In genomic region chr1:236158719-236159118, GRCh38 we compare ENCODE assay signal across 1 cellular context.
TF ChIP-seq lines count a peak whose summit lies in the region.

No MANE protein-coding gene starts in this region.

TF ChIP-seq in GM12878, 131 proteins besides CTCF, POLR2A, EP300 and RAD21 (continued from another document):
- TF ChIP-seq REST (IDR thresholded peaks at IDR 0.05; ENCODE audit: low read depth, low read length) (no peak), POU2F2 (IDR thresholded peaks at IDR 0.05; ENCODE audit: borderline replicate concordance, low read depth, low read length) (0 out of 3 replicates have a peak, but pooled peaks have one; percentile 16), PAX5 (IDR thresholded peaks at IDR 0.05; ENCODE audit: borderline replicate concordance, low read depth, low read length) (no peak), YY1 (IDR thresholded peaks at IDR 0.05; ENCODE audit: low read depth, low read length) (peak; percentile 56; the same call in 1 of the 2 replicates), CUX1 (IDR thresholded peaks at IDR 0.05; ENCODE audit: insufficient replicate concordance, low read depth, low read length) (no peak), ZNF24 (IDR thresholded peaks at IDR 0.05) (0 out of 2 replicates have a peak, but pooled peaks have one; percentile 11)
- TF ChIP-seq, protein P1, sequence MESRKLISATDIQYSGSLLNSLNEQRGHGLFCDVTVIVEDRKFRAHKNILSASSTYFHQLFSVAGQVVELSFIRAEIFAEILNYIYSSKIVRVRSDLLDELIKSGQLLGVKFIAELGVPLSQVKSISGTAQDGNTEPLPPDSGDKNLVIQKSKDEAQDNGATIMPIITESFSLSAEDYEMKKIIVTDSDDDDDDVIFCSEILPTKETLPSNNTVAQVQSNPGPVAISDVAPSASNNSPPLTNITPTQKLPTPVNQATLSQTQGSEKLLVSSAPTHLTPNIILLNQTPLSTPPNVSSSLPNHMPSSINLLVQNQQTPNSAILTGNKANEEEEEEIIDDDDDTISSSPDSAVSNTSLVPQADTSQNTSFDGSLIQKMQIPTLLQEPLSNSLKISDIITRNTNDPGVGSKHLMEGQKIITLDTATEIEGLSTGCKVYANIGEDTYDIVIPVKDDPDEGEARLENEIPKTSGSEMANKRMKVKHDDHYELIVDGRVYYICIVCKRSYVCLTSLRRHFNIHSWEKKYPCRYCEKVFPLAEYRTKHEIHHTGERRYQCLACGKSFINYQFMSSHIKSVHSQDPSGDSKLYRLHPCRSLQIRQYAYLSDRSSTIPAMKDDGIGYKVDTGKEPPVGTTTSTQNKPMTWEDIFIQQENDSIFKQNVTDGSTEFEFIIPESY (IDR thresholded peaks at IDR 0.05) = no peak
